40 cellular contexts compared by ENCODE assay signal in the genomic region with DNA sequence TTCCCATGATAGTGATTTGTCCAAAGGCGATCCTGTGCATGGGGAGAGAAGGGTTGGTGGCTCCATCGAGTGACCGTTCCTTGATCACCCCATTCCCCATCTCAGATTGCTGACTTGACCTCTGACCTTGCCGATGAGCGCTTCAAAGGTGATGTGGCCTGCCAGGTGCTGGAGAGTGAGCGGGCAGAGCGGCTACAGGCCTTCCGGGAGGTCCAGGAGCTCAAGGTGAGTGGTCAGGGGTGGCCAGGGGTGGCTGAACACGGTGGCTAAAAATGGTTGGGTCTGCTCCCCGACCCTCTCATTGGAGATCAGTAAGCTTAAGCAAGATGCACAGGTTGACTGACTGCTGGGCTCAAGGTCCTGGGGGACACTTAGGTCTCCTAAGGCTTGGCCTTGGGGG.
"Had no signal": no experiment of that assay in that cellular context is flagged by ENCODE, and none has a peak within 500 bp of the region (broad histone marks: within the 10 kb centered on the region; RNA-seq: fewer than 3 reads in every experiment).

No MANE protein-coding gene starts in this region.

- H3K36me3 ChIP-seq: adrenal gland, brain microvascular endothelial cell, breast epithelium had no signal

- H3K27ac ChIP-seq: adrenal gland, ascending aorta, body of pancreas, brain microvascular endothelial cell, breast epithelium, cardiac muscle cell had no signal

- H3K9me3 ChIP-seq: adrenal gland, ascending aorta, body of pancreas, breast epithelium had no signal

- H3K9me3 Mint-ChIP-seq: activated naive CD4-positive, alpha-beta T cell treated with anti-CD3 and anti-CD28 coated beads for 36 hours; activated naive CD4-positive, alpha-beta T cell treated with anti-CD3 and anti-CD28 coated beads, Interleukin-2, amount 10 ng/mL, durations not matched to agents 7 days and 5 days; activated naive CD4-positive, alpha-beta T cell treated with anti-CD3 and anti-CD28 coated beads, Interleukin-2, amount 50 U/mL, for 24 hours; activated naive CD4-positive, alpha-beta T cell treated with anti-CD3 and anti-CD28 coated beads, Interleukin-2, amount 50 U/mL, for 72 hours; activated naive CD8-positive, alpha-beta T cell treated with anti-CD3 and anti-CD28 coated beads for 36 hours; activated naive CD8-positive, alpha-beta T cell treated with anti-CD3 and anti-CD28 coated beads, Interleukin-2, amount 10 ng/mL, durations not matched to agents 7 days and 5 days; activated naive CD8-positive, alpha-beta T cell treated with anti-CD3 and anti-CD28 coated beads, Interleukin-2, amount 50 U/mL, for 24 hours; activated T-cell treated with anti-CD3 and anti-CD28 coated beads, Interleukin-2, amount 50 U/mL, for 24 hours; activated T-cell treated with anti-CD3 and anti-CD28 coated beads, Interleukin-2, amount 50 U/mL, for 4 hours; activated T-cell treated with anti-CD3 and anti-CD28 coated beads, Interleukin-2, amount 50 U/mL, for 72 hours; activated T-helper 1 cell treated with anti-CD3 and anti-CD28 coated beads, Interleukin-12 subunit alpha, Interleukin-12 subunit beta, Interleukin-2, Interleukin-4 antibody, amounts not matched to agents 30 ng/mL and 10 ng/mL and 1 ng/mL, durations not matched to agents 14 hours and 24 hours and 36 hours; activated T-helper 17 cell treated with anti-CD3 and anti-CD28 coated beads, Interleukin-2, amount 50 U/mL, for 72 hours; activated T-helper 2 cell treated with anti-CD3 and anti-CD28 coated beads, Interferon-gamma antibody, Interleukin-2, Interleukin-4, amounts not matched to agents 10 μg/mL and 5 μg/mL and 100 μg/mL, durations not matched to agents 14 hours and 24 hours and 36 hours; central memory CD8-positive, alpha-beta T cell had no signal

- H3K4me1 ChIP-seq: adrenal gland, ascending aorta, body of pancreas, breast epithelium had no signal

- H3K4me1 Mint-ChIP-seq: activated naive CD4-positive, alpha-beta T cell treated with anti-CD3 and anti-CD28 coated beads, Interleukin-2, amount 10 ng/mL, durations not matched to agents 7 days and 5 days; activated naive CD4-positive, alpha-beta T cell treated with anti-CD3 and anti-CD28 coated beads, Interleukin-2, amount 50 U/mL, for 24 hours; activated naive CD8-positive, alpha-beta T cell treated with anti-CD3 and anti-CD28 coated beads for 36 hours; activated naive CD8-positive, alpha-beta T cell treated with anti-CD3 and anti-CD28 coated beads, Interleukin-2, amount 10 ng/mL, durations not matched to agents 7 days and 5 days; activated naive CD8-positive, alpha-beta T cell treated with anti-CD3 and anti-CD28 coated beads, Interleukin-2, amount 50 U/mL, for 24 hours; activated T-helper 17 cell treated with anti-CD3 and anti-CD28 coated beads, Interleukin-2, amount 50 U/mL, for 72 hours; central memory CD8-positive, alpha-beta T cell had no signal

- ATAC-seq: activated naive CD4-positive, alpha-beta T cell treated with anti-CD3 and anti-CD28 coated beads, Interleukin-2, amount 50 U/mL, for 72 hours; activated naive CD8-positive, alpha-beta T cell treated with anti-CD3 and anti-CD28 coated beads, Interleukin-2, amount 50 U/mL, for 24 hours; activated T-cell treated with anti-CD3 and anti-CD28 coated beads, Interleukin-2, amount 50 U/mL, for 4 hours; activated T-cell treated with anti-CD3 and anti-CD28 coated beads, Interleukin-2, amount 50 U/mL, for 72 hours; activated T-helper 17 cell treated with anti-CD3 and anti-CD28 coated beads, Interleukin-2, amount 50 U/mL, for 72 hours; body of pancreas had no signal

- H3K4me3 ChIP-seq: adrenal gland, ascending aorta, body of pancreas, breast epithelium, cardiac muscle cell had no signal

- H3K36me3 Mint-ChIP-seq: activated naive CD4-positive, alpha-beta T cell treated with anti-CD3 and anti-CD28 coated beads, Interleukin-2, amount 10 ng/mL, durations not matched to agents 7 days and 5 days; activated naive CD4-positive, alpha-beta T cell treated with anti-CD3 and anti-CD28 coated beads, Interleukin-2, amount 50 U/mL, for 24 hours; activated naive CD4-positive, alpha-beta T cell treated with anti-CD3 and anti-CD28 coated beads, Interleukin-2, amount 50 U/mL, for 72 hours; activated naive CD8-positive, alpha-beta T cell; activated naive CD8-positive, alpha-beta T cell treated with anti-CD3 and anti-CD28 coated beads for 36 hours; activated naive CD8-positive, alpha-beta T cell treated with anti-CD3 and anti-CD28 coated beads, Interleukin-2, amount 10 ng/mL, durations not matched to agents 7 days and 5 days; brain had no signal

- H3K4me3 Mint-ChIP-seq: activated naive CD4-positive, alpha-beta T cell treated with anti-CD3 and anti-CD28 coated beads for 36 hours; activated naive CD4-positive, alpha-beta T cell treated with anti-CD3 and anti-CD28 coated beads, Interleukin-2, amount 10 ng/mL, durations not matched to agents 7 days and 5 days; activated naive CD4-positive, alpha-beta T cell treated with anti-CD3 and anti-CD28 coated beads, Interleukin-2, amount 50 U/mL, for 24 hours; activated naive CD8-positive, alpha-beta T cell; activated naive CD8-positive, alpha-beta T cell treated with anti-CD3 and anti-CD28 coated beads for 36 hours; activated naive CD8-positive, alpha-beta T cell treated with anti-CD3 and anti-CD28 coated beads, Interleukin-2, amount 10 ng/mL, durations not matched to agents 7 days and 5 days; activated naive CD8-positive, alpha-beta T cell treated with anti-CD3 and anti-CD28 coated beads, Interleukin-2, amount 50 U/mL, for 24 hours; activated T-cell treated with anti-CD3 and anti-CD28 coated beads, Interleukin-2, amount 50 U/mL, for 24 hours; activated T-cell treated with anti-CD3 and anti-CD28 coated beads, Interleukin-2, amount 50 U/mL, for 4 hours; activated T-cell treated with anti-CD3 and anti-CD28 coated beads, Interleukin-2, amount 50 U/mL, for 72 hours; activated T-helper 1 cell treated with anti-CD3 and anti-CD28 coated beads, Interleukin-12 subunit alpha, Interleukin-12 subunit beta, Interleukin-2, Interleukin-4 antibody, amounts not matched to agents 30 ng/mL and 10 ng/mL and 1 ng/mL, durations not matched to agents 14 hours and 24 hours and 36 hours; activated T-helper 17 cell treated with anti-CD3 and anti-CD28 coated beads, Interleukin-2, amount 50 U/mL, for 72 hours; brain; central memory CD8-positive, alpha-beta T cell had no signal

- H3K27ac Mint-ChIP-seq: activated naive CD4-positive, alpha-beta T cell treated with anti-CD3 and anti-CD28 coated beads for 36 hours; activated naive CD4-positive, alpha-beta T cell treated with anti-CD3 and anti-CD28 coated beads, Interleukin-2, amount 10 ng/mL, durations not matched to agents 7 days and 5 days; activated naive CD4-positive, alpha-beta T cell treated with anti-CD3 and anti-CD28 coated beads, Interleukin-2, amount 50 U/mL, for 24 hours; activated naive CD4-positive, alpha-beta T cell treated with anti-CD3 and anti-CD28 coated beads, Interleukin-2, amount 50 U/mL, for 72 hours; activated naive CD8-positive, alpha-beta T cell; activated naive CD8-positive, alpha-beta T cell treated with anti-CD3 and anti-CD28 coated beads for 36 hours; activated naive CD8-positive, alpha-beta T cell treated with anti-CD3 and anti-CD28 coated beads, Interleukin-2, amount 10 ng/mL, durations not matched to agents 7 days and 5 days; activated naive CD8-positive, alpha-beta T cell treated with anti-CD3 and anti-CD28 coated beads, Interleukin-2, amount 50 U/mL, for 24 hours; activated T-cell treated with anti-CD3 and anti-CD28 coated beads, Interleukin-2, amount 50 U/mL, for 24 hours; activated T-cell treated with anti-CD3 and anti-CD28 coated beads, Interleukin-2, amount 50 U/mL, for 72 hours; activated T-helper 1 cell treated with anti-CD3 and anti-CD28 coated beads, Interleukin-12 subunit alpha, Interleukin-12 subunit beta, Interleukin-2, Interleukin-4 antibody, amounts not matched to agents 30 ng/mL and 10 ng/mL and 1 ng/mL, durations not matched to agents 14 hours and 24 hours and 36 hours; activated T-helper 17 cell treated with anti-CD3 and anti-CD28 coated beads, Interleukin-2, amount 50 U/mL, for 72 hours; activated T-helper 2 cell treated with anti-CD3 and anti-CD28 coated beads, Interferon-gamma antibody, Interleukin-2, Interleukin-4, amounts not matched to agents 10 μg/mL and 5 μg/mL and 100 μg/mL, durations not matched to agents 14 hours and 24 hours and 36 hours; brain had no signal

- H3K27me3 ChIP-seq: adrenal gland, ascending aorta, body of pancreas, brain microvascular endothelial cell, cardiac muscle cell had no signal

- DNase-seq: activated effector memory CD4-positive, alpha-beta T cell treated with anti-CD3 and anti-CD28 coated beads, Interleukin-2, amount 50 U/mL, for 16 hours; activated effector memory CD4-positive, alpha-beta T cell treated with Interleukin-2 at 50 U/mL for 16 hours; activated gamma-delta T cell; activated gamma-delta T cell treated with Interleukin-2 at 50 U/mL for 16 hours; activated naive CD4-positive, alpha-beta T cell; activated naive CD4-positive, alpha-beta T cell treated with anti-CD3 and anti-CD28 coated beads for 36 hours; activated naive CD4-positive, alpha-beta T cell treated with anti-CD3 and anti-CD28 coated beads, Interleukin-2, amount 10 ng/mL, durations not matched to agents 7 days and 5 days; activated naive CD4-positive, alpha-beta T cell treated with anti-CD3 and anti-CD28 coated beads, Interleukin-2, amount 50 U/mL, for 16 hours; activated naive CD4-positive, alpha-beta T cell treated with Interleukin-2 at 50 U/mL for 16 hours; activated naive CD8-positive, alpha-beta T cell treated with anti-CD3 and anti-CD28 coated beads for 36 hours; activated naive CD8-positive, alpha-beta T cell treated with anti-CD3 and anti-CD28 coated beads, Interleukin-2, amount 10 ng/mL, durations not matched to agents 7 days and 5 days; activated naive CD8-positive, alpha-beta T cell treated with anti-CD3 and anti-CD28 coated beads, Interleukin-2, amount 50 U/mL, for 24 hours; activated T-cell treated with anti-CD3 and anti-CD28 coated beads, Interleukin-2, amount 50 U/mL, for 1 hour; activated T-cell treated with anti-CD3 and anti-CD28 coated beads, Interleukin-2, amount 50 U/mL, for 24 hours; activated T-cell treated with anti-CD3 and anti-CD28 coated beads, Interleukin-2, amount 50 U/mL, for 4 hours; activated T-cell treated with anti-CD3 and anti-CD28 coated beads, Interleukin-2, amount 50 U/mL, for 48 hours; activated T-cell treated with anti-CD3 and anti-CD28 coated beads, Interleukin-2, amount 50 U/mL, for 72 hours; adrenal gland; amniotic stem cell; amygdala; anterior cingulate cortex; aorta; body of pancreas; brain microvascular endothelial cell; caudate nucleus; central memory CD4-positive, alpha-beta T cell; cerebellar nuclear complex had no signal

- FAIRE-seq: astrocyte, bronchial epithelial cell had no signal
